Comparison of ENCODE assay signal across 25 cellular contexts in genomic region chr5:23027341-23027740, GRCh38.
DNase-seq lines count a peak whose midpoint lies in the region; ATAC-seq, FAIRE-seq and TF ChIP-seq lines count a peak whose summit lies in the region.
"Had no signal": no experiment of that assay in that cellular context is flagged by ENCODE, and none has a peak within 500 bp of the region (broad histone marks: within the 10 kb centered on the region; RNA-seq: fewer than 3 reads in every experiment).

No MANE protein-coding gene starts in this region.

- CTCF ChIA-PET in GM12878 (lab: Yijun Ruan, JAX) = interaction anchor here (1.0 to 2.0 kb wide), 2 partner anchors 12 to 111 kb away, joined by 5 to 8 read pairs; no protein-coding TSS in a partner anchor
- CTCF ChIA-PET in activated CD4-positive, alpha-beta T cell treated with anti-CD3 and anti-CD28 coated beads, Interleukin-2, amount 10 ng/mL, durations not matched to agents 7 days and 5 days (lab: Charles Lee) = no interaction called here

- POLR2A ChIA-PET in GM12878 (lab: Charles Lee) = no interaction called here
- POLR2A ChIA-PET in activated CD4-positive, alpha-beta T cell treated with anti-CD3 and anti-CD28 coated beads, Interleukin-2, amount 10 ng/mL, durations not matched to agents 7 days and 5 days (lab: Charles Lee) = no interaction called here

- RAD21 ChIA-PET in GM12878 (lab: Charles Lee; ENCODE audit: unreplicated experiment) = interaction anchor here (1.5 to 1.7 kb wide), 2 partner anchors 15 to 28 kb away, joined by 5 to 6 read pairs; no protein-coding TSS in a partner anchor

- no peak overlapping the region for H2AFZ ChIP-seq in GM12878 (ENCODE audit: control insufficient read depth, low read depth, low read length)

- ATAC-seq in GM12878 (peak; percentile 21; the same call in 1 of the 3 replicates), left cardiac atrium (peak; percentile 95), GM21825 (IDR thresholded peaks at IDR 0.05; ENCODE audit: unreplicated experiment) (no peak), GM18858 (IDR thresholded peaks at IDR 0.05; ENCODE audit: unreplicated experiment) (no peak)
- ATAC-seq: GM23338, K562, PC-3 had no signal

- in situ Hi-C loops in GM12878 (cut with MboI) = no loop called here

- H3K4me3 Mint-ChIP-seq in activated CD4-positive, alpha-beta T cell treated with anti-CD3 and anti-CD28 coated beads, Interleukin-2, amount 10 ng/mL, durations not matched to agents 7 days and 5 days = no peak overlapping the region
- H3K4me3 Mint-ChIP-seq: CD14-positive monocyte; CD8-positive, alpha-beta memory T cell; GM23338; H9 had no signal

- FAIRE-seq in GM12878 (lab: Jason Lieb, UNC) = no peak
- FAIRE-seq: GM18507, HTR-8/SVneo, K562 had no signal

- H3K27me3 ChIP-seq in GM12878 (replicated peaks in 1 of 2; ENCODE audit: control insufficient read depth in 2 of 2, insufficient read depth in 2 of 2, low read length in 1 of 2) (no peaks in the 10 kb centered on the region), sigmoid colon (no peaks in the 10 kb centered on the region)
- H3K27me3 ChIP-seq: BE2C had no signal

- no peaks in the 10 kb centered on the region for H3K36me3 ChIP-seq in GM12878 (ENCODE audit: control insufficient read depth in 2 of 2, insufficient read depth in 2 of 2, low read length in 1 of 2)
- no peaks in the 10 kb centered on the region for H3K36me3 ChIP-seq in sigmoid colon
- H3K36me3 ChIP-seq: BE2C had no signal

- WGBS in GM12878 (ENCODE audit: insufficient coverage, insufficient replicate concordance, low lambda C conversion rate, missing lambda C conversion rate) = 14% methylated on average over 2 of the region's 2 CpGs
- 87 to 89% methylated on average over 2 of the region's 2 CpGs for WGBS in sigmoid colon, 2 donors

- SMC1A ChIA-PET in GM12878 (lab: Charles Lee; ENCODE audit: uncharacterized antibody, unreplicated experiment) = interaction anchor here (0.6 to 2.3 kb wide), 7 partner anchors 15 to 94 kb away, joined by 3 to 9 read pairs (median 4); no protein-coding TSS in a partner anchor

- H3K4me2 ChIP-seq in GM12878 (ENCODE audit: control insufficient read depth, insufficient read depth) = no peak overlapping the region
- H3K4me2 ChIP-seq: GM23338 had no signal

- no peak overlapping the region for H3K27ac Mint-ChIP-seq in activated CD4-positive, alpha-beta T cell treated with anti-CD3 and anti-CD28 coated beads, Interleukin-2, amount 10 ng/mL, durations not matched to agents 7 days and 5 days
- H3K27ac Mint-ChIP-seq: CD14-positive monocyte; CD8-positive, alpha-beta memory T cell; GM23338; H9 had no signal

- no peak for TF ChIP-seq POLR2A in GM12878 (IDR thresholded peaks at IDR 0.05; ENCODE audit: low read depth, low read length)
- TF ChIP-seq POLR2A in sigmoid colon (IDR thresholded peaks at IDR 0.05) = no peak

- H3K9me3 ChIP-seq in GM12878 (replicated peaks; ENCODE audit: control insufficient read depth, insufficient read depth, low read length) (no peaks in the 10 kb centered on the region), sigmoid colon (peaks cover 0 to 2% (median 0%) of the 10 kb centered on the region in 4 donors)
- H3K9me3 ChIP-seq: BE2C had no signal

- H3K4me1 ChIP-seq in GM12878 (ENCODE audit: control insufficient read depth, insufficient read depth, low read length) (no peaks in the 10 kb centered on the region), sigmoid colon (peaks cover 0 to 25% (median 13%) of the 10 kb centered on the region in 4 donors)
- H3K4me1 ChIP-seq: BE2C had no signal

- H3K4me1 Mint-ChIP-seq in activated CD4-positive, alpha-beta T cell treated with anti-CD3 and anti-CD28 coated beads, Interleukin-2, amount 10 ng/mL, durations not matched to agents 7 days and 5 days = no peaks in the 10 kb centered on the region
- H3K4me1 Mint-ChIP-seq: CD14-positive monocyte; CD8-positive, alpha-beta memory T cell had no signal

- no peaks in the 10 kb centered on the region for H3K9me3 Mint-ChIP-seq in activated CD4-positive, alpha-beta T cell treated with anti-CD3 and anti-CD28 coated beads, Interleukin-2, amount 10 ng/mL, durations not matched to agents 7 days and 5 days
- H3K9me3 Mint-ChIP-seq: GM23338, H9 had no signal

- no peak overlapping the region for H3K27ac ChIP-seq in GM12878 (ENCODE audit: control insufficient read depth, insufficient read depth)
- peak overlapping the region in 3 of 4 donors; percentile 6 to 51 (median 36) for H3K27ac ChIP-seq in sigmoid colon

- no peaks in the 10 kb centered on the region for H3K27me3 Mint-ChIP-seq in activated CD4-positive, alpha-beta T cell treated with anti-CD3 and anti-CD28 coated beads, Interleukin-2, amount 10 ng/mL, durations not matched to agents 7 days and 5 days
- H3K27me3 Mint-ChIP-seq: CD8-positive, alpha-beta memory T cell had no signal

- TF ChIP-seq CTCF in GM12878 (IDR thresholded peaks at IDR 0.05 in 2 of 3, conservative IDR thresholded peaks at IDR 0.05 in 1 of 3; ENCODE audit: control insufficient read depth in 2 of 3, extremely low read depth in 1 of 3, insufficient read depth in 1 of 3, low read depth in 3 of 3, low read length in 3 of 3) (no peak), sigmoid colon (IDR thresholded peaks at IDR 0.05) (no peak)

- no TSS peak for BruUV-seq in GM12878 (replicated peaks; lab: Mats Ljungman, UMichigan)

- TF ChIP-seq RAD21 in GM12878 (IDR thresholded peaks at IDR 0.05; ENCODE audit: insufficient read depth, low read depth, low read length) = no peak

- peak; percentile 22 for DNase-seq in NCI-H2171 treated with DMSO at 0.1 percent for 48 hours (lab: John Stamatoyannopoulos, UW)
- no peak for DNase-seq in NCI-H2171 (lab: John Stamatoyannopoulos, UW)
- DNase-seq in GM12878 (ENCODE audit: low read depth, low spot score) = no peak
- no peak for DNase-seq in left cardiac atrium
- no peak for DNase-seq in sigmoid colon
- no peak for DNase-seq in activated CD4-positive, alpha-beta T cell treated with anti-CD3 and anti-CD28 coated beads, Interleukin-2, amount 10 ng/mL, durations not matched to agents 7 days and 5 days
- DNase-seq: 8988T; ACHN; BE2C; CD8-positive, alpha-beta memory T cell; H9; Kasumi-1; MV-4-11; NCI-H1105 treated with DMSO at 0.1 percent for 48 hours; NCI-H146; NCI-H2029 treated with DMSO at 0.1 percent for 48 hours; NK-92 treated with Interleukin-12 subunit alpha and Interleukin-12 subunit beta, amount 100 ng/mL, for 24 hours; PC-3 had no signal

- no peak overlapping the region for H3K4me3 ChIP-seq in GM12878
- no peak overlapping the region for H3K4me3 ChIP-seq in sigmoid colon
- H3K4me3 ChIP-seq: GM23338, K562 had no signal

- no peaks in the 10 kb centered on the region for H4K20me1 ChIP-seq in GM12878 (ENCODE audit: control insufficient read depth, insufficient read depth)

- no peak overlapping the region for H3K9ac ChIP-seq in GM12878 (ENCODE audit: control insufficient read depth, insufficient read depth, low read length)

- TF ChIP-seq EP300 in GM12878 (IDR thresholded peaks at IDR 0.05; ENCODE audit: borderline replicate concordance in 1 of 2, control insufficient read depth in 1 of 2, low read depth in 2 of 2, low read length in 2 of 2) (no peak), sigmoid colon (IDR thresholded peaks at IDR 0.05) (no peak)

- H3K79me2 ChIP-seq in GM12878 (ENCODE audit: control insufficient read depth, insufficient read depth, low read length) = no peaks in the 10 kb centered on the region

- intact Hi-C loops in GM12878 (cut with micrococcal nuclease; ENCODE audit: unreplicated experiment) = no loop called here
- intact Hi-C loops in left cardiac atrium (cut with DNase I) = loop anchor here in 1 of 2 donors (10.0 kb wide), 1 partner anchor 107 kb away; no protein-coding TSS in a partner anchor
- intact Hi-C loops in sigmoid colon (cut with DNase I) = no loop called here

- no peaks in the 10 kb centered on the region for H3K36me3 Mint-ChIP-seq in activated CD4-positive, alpha-beta T cell treated with anti-CD3 and anti-CD28 coated beads, Interleukin-2, amount 10 ng/mL, durations not matched to agents 7 days and 5 days (ENCODE audit: low read depth)
- H3K36me3 Mint-ChIP-seq: CD14-positive monocyte; CD8-positive, alpha-beta memory T cell had no signal

TF ChIP-seq in GM12878, 131 proteins besides CTCF, POLR2A, EP300 and RAD21 (continues in another document):
- TF ChIP-seq BMI1 (IDR thresholded peaks at IDR 0.05; ENCODE audit: borderline replicate concordance) (no peak), BHLHE40 (IDR thresholded peaks at IDR 0.05; ENCODE audit: borderline replicate concordance in 1 of 2, low read depth in 2 of 2, low read length in 1 of 2) (no peak), ZBTB33 (IDR thresholded peaks at IDR 0.05) (no peak), YBX1 (IDR thresholded peaks at IDR 0.05) (no peak), MLLT1 (IDR thresholded peaks at IDR 0.05) (no peak), NR2C1 (IDR thresholded peaks at IDR 0.05) (no peak), BACH1 (IDR thresholded peaks at IDR 0.05; ENCODE audit: borderline replicate concordance) (no peak), RELA (IDR thresholded peaks at IDR 0.05; ENCODE audit: borderline replicate concordance, partially characterized antibody) (no peak), TCF3 (IDR thresholded peaks at IDR 0.05; ENCODE audit: borderline replicate concordance, insufficient read depth, low read depth, low read length) (no peak)

Comparison
In these comparisons a context has a peak if more than half of its experiments do, and no peak if none do; other contexts are left out.
1. ATAC-seq: peak in GM12878 (single experiment) and left cardiac atrium (2 of 2); none in GM21825 (single experiment) and GM18858 (single experiment).